9 cellular contexts compared by ENCODE assay signal in the genomic region with DNA sequence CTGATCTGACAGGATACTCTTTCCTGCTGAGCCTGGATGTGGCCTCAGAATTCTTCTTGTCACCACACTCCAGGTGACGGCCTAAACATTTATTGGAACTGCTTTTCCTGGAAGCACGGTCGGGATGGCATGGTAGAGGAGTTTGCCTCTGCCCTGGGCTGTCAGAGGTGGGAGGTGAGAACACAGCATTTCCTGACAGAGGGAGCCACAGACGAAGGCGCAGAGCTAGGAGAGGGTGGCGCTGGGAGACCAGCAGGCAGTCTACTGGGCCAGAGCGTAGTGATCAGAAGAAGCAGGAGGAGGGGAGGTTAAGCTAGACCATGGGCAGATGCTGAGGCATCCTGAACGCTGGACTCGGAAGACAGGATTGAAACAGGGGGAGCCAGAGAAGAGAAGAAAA.
"Had no signal": no experiment of that assay in that cellular context is flagged by ENCODE, and none has a peak within 500 bp of the region (broad histone marks: within the 10 kb centered on the region; RNA-seq: fewer than 3 reads in every experiment).

No MANE protein-coding gene starts in this region.

- H3K4me1 ChIP-seq: HAP-1 had no signal

- DNase-seq: GM23248, GOT3, H7, H9, HCEC 1CT, HFFc6 had no signal

- H3K9ac ChIP-seq: GM23248 had no signal

- H3K9me3 Mint-ChIP-seq: GM23338, H9, HFFc6 had no signal

- H3K27ac ChIP-seq: GM23248 had no signal

- H3K36me3 ChIP-seq: HAP-1 had no signal

- H3K4me3 Mint-ChIP-seq: GM23338, H9, HFFc6 had no signal

- H3K27ac Mint-ChIP-seq: GM23338, H9, HFFc6 had no signal

- H3K4me3 ChIP-seq: GM23248, GM23338, HAP-1 had no signal

- H3K4me2 ChIP-seq: GM23338 had no signal

- ATAC-seq: GM23338, HCT116 had no signal

- H3K9me3 ChIP-seq: HAP-1 had no signal

- H2AFZ ChIP-seq: GM23248, GM23338 had no signal
